8 cellular contexts compared by ENCODE assay signal in the genomic region with DNA sequence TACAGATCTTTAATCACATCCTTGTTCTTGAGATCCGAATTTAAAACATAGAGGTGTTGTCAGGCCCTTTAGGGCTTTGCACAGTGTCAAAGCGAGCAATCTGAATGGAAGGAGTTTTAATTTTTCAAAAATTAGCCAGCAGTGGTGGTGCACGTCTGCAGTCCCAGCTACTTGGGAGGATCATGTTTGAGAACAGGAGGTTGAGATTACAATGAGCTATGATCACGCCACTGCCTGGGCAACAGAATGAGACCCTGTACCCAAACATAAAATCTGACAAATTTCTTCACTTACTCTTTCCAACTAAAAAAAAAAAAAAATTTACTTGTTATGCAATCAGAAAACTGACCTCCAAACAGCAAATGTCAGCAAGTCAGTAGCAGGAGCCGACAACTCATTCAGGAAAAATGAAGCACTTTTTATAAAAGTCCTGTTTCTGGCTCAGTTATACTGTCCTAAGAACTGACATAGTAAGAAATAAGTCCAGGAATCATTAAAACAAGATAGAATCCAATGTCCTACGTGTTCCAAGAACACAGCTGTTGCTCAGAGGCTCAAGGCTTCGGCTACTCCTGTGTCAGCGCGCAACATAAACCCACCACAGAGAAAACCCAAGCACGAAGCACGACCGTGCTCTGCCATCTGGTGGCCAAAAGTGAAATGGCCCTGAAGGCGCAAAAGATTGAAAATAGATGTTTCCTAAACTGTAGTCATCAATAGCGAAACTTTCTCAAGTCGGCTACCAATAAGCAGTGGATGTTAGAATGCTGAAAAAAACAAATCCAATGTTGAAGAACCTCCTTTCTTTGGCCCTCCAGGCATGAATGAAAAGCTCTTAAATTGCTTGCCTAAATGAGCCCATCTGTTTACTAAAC.
DNase-seq lines count a peak whose midpoint lies in the region; ATAC-seq, FAIRE-seq and TF ChIP-seq lines count a peak whose summit lies in the region.

No MANE protein-coding gene starts in this region.

- in situ Hi-C loops in brain microvascular endothelial cell (cut with HindIII; ENCODE audit: low pct_ligation_motif_present, low sequenced_read_pairs): no loop called here

- ATAC-seq in HG02642 (IDR thresholded peaks at IDR 0.05; ENCODE audit: poor library complexity, unreplicated experiment): peak; percentile 88

- peak; percentile 97 for TF ChIP-seq CTCF in brain microvascular endothelial cell (IDR thresholded peaks at IDR 0.05; ENCODE audit: low read depth, low read length, missing control alignments)

- H3K27ac ChIP-seq in brain microvascular endothelial cell: no peak overlapping the region

- peak; percentile 31 for FAIRE-seq in TTC549 (lab: Jason Lieb, UNC)

- DNase-seq in activated gamma-delta T cell treated with Interleukin-2 at 50 U/mL for 16 hours (peak; percentile 53), activated gamma-delta T cell (lab: John Stamatoyannopoulos, UW) (no peak), NCI-H146 treated with DMSO at 0.1 percent for 48 hours (lab: John Stamatoyannopoulos, UW; ENCODE audit: unreplicated experiment) (peak; percentile 5), brain microvascular endothelial cell (peak; percentile 72), islet precursor cell (peak; percentile 80)
- peak; percentile 7 to 34 for DNase-seq in stimulated activated CD4-positive, alpha-beta T cell treated with anti-CD3 and anti-CD28 coated beads, Interleukin-1b, Interleukin-23, amount 100 ng/mL, for 1 hour (ENCODE audit: low read depth in 2 of 2)

- H3K27me3 ChIP-seq in brain microvascular endothelial cell (replicated peaks): no peaks in the 10 kb centered on the region

- no peaks in the 10 kb centered on the region for H3K36me3 ChIP-seq in brain microvascular endothelial cell (replicated peaks)

- no peak overlapping the region for H3K4me3 ChIP-seq in brain microvascular endothelial cell (ENCODE audit: low read depth, low read length)
